Comparison of ENCODE assay signal across 15 cellular contexts in the genomic region with DNA sequence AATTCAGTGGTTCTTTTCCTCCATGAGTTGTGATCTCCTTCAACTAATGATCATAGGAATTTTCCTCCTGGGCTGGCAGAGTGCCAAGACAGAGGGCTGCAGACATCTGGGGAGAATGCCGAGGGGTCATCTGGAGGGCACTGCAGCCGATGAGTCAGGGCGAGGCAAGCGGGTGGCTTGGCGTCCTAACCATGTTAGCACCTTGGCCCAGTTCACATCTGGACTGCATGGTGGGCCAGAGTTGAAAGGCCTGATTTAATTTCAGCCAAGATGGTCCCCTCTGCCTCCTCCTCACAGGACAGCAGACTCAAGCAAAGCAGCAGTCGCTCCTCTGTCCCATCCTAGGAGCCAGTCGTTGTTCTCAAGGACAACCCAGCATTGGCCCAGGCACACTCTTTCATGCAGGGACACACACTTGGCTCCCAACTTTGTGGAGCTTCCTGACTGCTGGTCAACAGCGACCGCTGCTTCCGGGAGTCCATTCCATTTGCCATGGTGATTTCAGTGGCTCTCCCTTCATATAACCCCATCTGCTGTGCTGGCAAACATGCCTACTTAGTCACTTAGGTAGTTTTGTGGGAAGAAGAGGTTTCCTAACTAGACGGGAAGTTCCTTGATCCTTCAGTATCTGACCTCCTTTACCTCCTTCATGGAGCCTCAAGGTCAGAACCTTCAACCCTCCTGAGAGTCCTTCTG.
DNase-seq lines count a peak whose midpoint lies in the region; FAIRE-seq and TF ChIP-seq lines count a peak whose summit lies in the region.
"Had no signal": no experiment of that assay in that cellular context is flagged by ENCODE, and none has a peak within 500 bp of the region (broad histone marks: within the 10 kb centered on the region; RNA-seq: fewer than 3 reads in every experiment).

No MANE protein-coding gene starts in this region.

- H3K4me1 ChIP-seq in adrenal gland (replicated peaks in 1 of 2) (no peaks in the 10 kb centered on the region), keratinocyte (ENCODE audit: control insufficient read depth, extremely low read depth, insufficient read depth, low read length) (peaks cover 44% of the 10 kb centered on the region), transverse colon (no peaks in the 10 kb centered on the region)
- H3K4me1 ChIP-seq: stomach had no signal

- H4K20me1 ChIP-seq in keratinocyte (ENCODE audit: control insufficient read depth, extremely low read depth, insufficient read depth, low read length), result no peaks in the 10 kb centered on the region

- no peaks in the 10 kb centered on the region for H3K9me1 ChIP-seq in keratinocyte (ENCODE audit: control insufficient read depth, extremely low read depth, insufficient read depth, low read length)

- H3K9ac ChIP-seq in keratinocyte (ENCODE audit: control insufficient read depth, extremely low read depth, insufficient read depth, low read length), result no peak overlapping the region

- TF ChIP-seq EP300 in transverse colon (IDR thresholded peaks at IDR 0.05; ENCODE audit: low read depth), result no peak

- TF ChIP-seq CTCF in adrenal gland (IDR thresholded peaks at IDR 0.05), result no peak
- no peak for TF ChIP-seq CTCF in keratinocyte (optimal IDR thresholded peaks at IDR 0.05 in 1 of 3, IDR thresholded peaks at IDR 0.05 in 1 of 3, conservative IDR thresholded peaks at IDR 0.05 in 1 of 3; ENCODE audit: extremely low read depth in 1 of 3, insufficient read depth in 2 of 3, low read length in 3 of 3)
- TF ChIP-seq CTCF in transverse colon (IDR thresholded peaks at IDR 0.05), result no peak

- H3K4me3 ChIP-seq in adrenal gland, result no peak overlapping the region
- no peak overlapping the region for H3K4me3 ChIP-seq in keratinocyte (ENCODE audit: control insufficient read depth in 2 of 3, extremely low read depth in 1 of 3, insufficient read depth in 2 of 3, low read depth in 1 of 3, low read length in 3 of 3)
- no peak overlapping the region for H3K4me3 ChIP-seq in transverse colon
- H3K4me3 ChIP-seq: stomach had no signal

- peak overlapping the region in 1 of 5 donors; percentile 35 for H3K27ac ChIP-seq in adrenal gland
- H3K27ac ChIP-seq in keratinocyte (ENCODE audit: control insufficient read depth, insufficient read depth, low read length), result peak overlapping the region; percentile 85
- no peak overlapping the region for H3K27ac ChIP-seq in transverse colon
- H3K27ac ChIP-seq: stomach had no signal

- dilution Hi-C loops in keratinocyte (cut with MboI; ENCODE audit: extremely low pct_ligation_motif_present, low sequenced_read_pairs), result no loop called here

- no peaks in the 10 kb centered on the region for H3K9me3 ChIP-seq in adrenal gland (replicated peaks in 1 of 3)
- peaks cover 12% of the 10 kb centered on the region for H3K9me3 ChIP-seq in keratinocyte (ENCODE audit: control insufficient read depth, low read depth, low read length)
- H3K9me3 ChIP-seq in transverse colon, result peaks cover 0 to 3% of the 10 kb centered on the region in 2 donors

- H3K4me2 ChIP-seq in keratinocyte (ENCODE audit: control insufficient read depth, extremely low read depth, insufficient read depth, low read depth, low read length), result no peak overlapping the region

- H3K36me3 ChIP-seq in adrenal gland (replicated peaks in 1 of 2) (no peaks in the 10 kb centered on the region), keratinocyte (ENCODE audit: control insufficient read depth in 2 of 2, extremely low read depth in 1 of 2, insufficient read depth in 2 of 2, low read length in 2 of 2) (no peaks in the 10 kb centered on the region), transverse colon (no peaks in the 10 kb centered on the region)
- H3K36me3 ChIP-seq: stomach had no signal

- intact Hi-C loops in adrenal gland (cut with DNase I) (no loop called here), transverse colon (cut with DNase I; ENCODE audit: low total_unique reads) (no loop called here)

- H3K79me2 ChIP-seq in keratinocyte (ENCODE audit: control insufficient read depth, insufficient read depth, low read length), result no peaks in the 10 kb centered on the region

- 49 to 54% (median 50%) methylated on average over 11 of the region's 11 CpGs for WGBS in adrenal gland, 4 donors
- 73 to 100% methylated on average over 3 to 11 of the region's 11 CpGs for WGBS in transverse colon (ENCODE audit: low coverage in 1 of 2), 2 donors

- no peak overlapping the region for H2AFZ ChIP-seq in keratinocyte (ENCODE audit: control insufficient read depth, low read length)

- in situ Hi-C loops in transverse colon (cut with MboI; ENCODE audit: low pct_ligation_motif_present in 1 of 4, low pct_unique_long_range_greater_than_20kb in 1 of 4, low sequenced_read_pairs in 3 of 4), result no loop called here

- no peaks in the 10 kb centered on the region for H3K27me3 ChIP-seq in adrenal gland
- H3K27me3 ChIP-seq in keratinocyte (ENCODE audit: control insufficient read depth, extremely low read depth, insufficient read depth, low read length), result no peaks in the 10 kb centered on the region
- H3K27me3 ChIP-seq in transverse colon, result no peaks in the 10 kb centered on the region
- H3K27me3 ChIP-seq: stomach had no signal

- peak; percentile 32 for FAIRE-seq in keratinocyte (lab: Jason Lieb, UNC)

- TF ChIP-seq POLR2A in adrenal gland (IDR thresholded peaks at IDR 0.05) (no peak), transverse colon (IDR thresholded peaks at IDR 0.05) (no peak)

- DNase-seq in DMS 273 treated with DMSO at 0.1 percent for 48 hours (lab: John Stamatoyannopoulos, UW) (peak; percentile 64), M059J (ENCODE audit: low read depth) (peak; percentile 89), adrenal gland (peak; percentile 43 to 89 (median 78)), keratinocyte (ENCODE audit: low read depth, low spot score) (no peak), NCI-H2029 treated with DMSO at 0.1 percent for 48 hours (lab: John Stamatoyannopoulos, UW) (no peak), NCI-H526 treated with DMSO at 0.1 percent for 48 hours (lab: John Stamatoyannopoulos, UW) (no peak), transverse colon (no peak)
- DNase-seq in stimulated activated CD8-positive, alpha-beta memory T cell treated with anti-CD3 and anti-CD28 coated beads, Interleukin-4, amount 100 ng/mL, for 48 hours, result no peak
- DNase-seq: activated CD4-positive, alpha-beta memory T cell treated with anti-CD3 and anti-CD28 coated beads for 36 hours; activated naive CD4-positive, alpha-beta T cell treated with anti-CD3 and anti-CD28 coated beads, Interleukin-2, amount 50 U/mL, for 16 hours; midbrain; NCI-H510A treated with DMSO at 0.1 percent for 48 hours; stimulated activated CD4-positive, alpha-beta T cell treated with anti-CD3 and anti-CD28 coated beads, Interleukin-4, amount 100 ng/mL, for 24 hours; stomach; T-cell had no signal

Comparison
In these comparisons a context has a peak if more than half of its experiments do, and no peak if none do; other contexts are left out.
1. DNase-seq: peak in DMS 273 treated with DMSO at 0.1 percent for 48 hours (single experiment), M059J (single experiment) and adrenal gland (7 of 7); none in keratinocyte (single experiment), stimulated activated CD8-positive, alpha-beta memory T cell treated with anti-CD3 and anti-CD28 coated beads, Interleukin-4, amount 100 ng/mL, for 48 hours (single experiment), NCI-H2029 treated with DMSO at 0.1 percent for 48 hours (single experiment), NCI-H526 treated with DMSO at 0.1 percent for 48 hours (single experiment) and transverse colon (single experiment).